In the genomic region with DNA sequence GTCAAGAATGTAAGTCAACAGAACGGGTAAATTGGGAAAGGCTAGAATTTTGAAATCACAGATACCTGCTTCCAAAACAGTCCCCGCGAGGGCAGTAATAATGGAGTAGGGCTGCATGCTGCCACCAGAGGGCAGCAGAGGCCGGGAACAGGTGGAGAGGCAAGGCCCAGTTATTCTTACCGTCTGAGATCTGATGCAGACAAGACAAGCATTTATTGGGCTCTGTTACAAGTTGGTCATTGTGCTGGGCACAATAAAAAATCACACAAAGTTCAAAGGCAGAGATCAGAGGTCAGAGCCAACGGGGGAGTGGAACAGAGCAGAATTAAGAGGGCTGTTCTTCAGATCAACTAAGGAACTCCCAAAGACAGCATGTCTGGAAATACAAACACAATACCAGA, we compare ENCODE assay signal across 9 cellular contexts. TPM values are rescaled to one million over a fixed set of nuclear protein-coding genes. Genes with fewer than 3 reads are reported as not detected.
A peak's percentile ranks its signal among the peaks of the same experiment; 100 is the strongest.
DNase-seq lines count a peak whose midpoint lies in the region; ATAC-seq, FAIRE-seq and TF ChIP-seq lines count a peak whose summit lies in the region.
"Had no signal": no experiment of that assay in that cellular context is flagged by ENCODE, and none has a peak within 500 bp of the region (broad histone marks: within the 10 kb centered on the region; RNA-seq: fewer than 3 reads in every experiment).

No MANE protein-coding gene starts in this region.

- H3K36me3 ChIP-seq in sigmoid colon, result no peaks in the 10 kb centered on the region

- no peak for TF ChIP-seq POLR2A in GM12891 (IDR thresholded peaks at IDR 0.05; ENCODE audit: low read depth, low read length)
- TF ChIP-seq POLR2A in sigmoid colon (IDR thresholded peaks at IDR 0.05), result no peak

- H3K4me1 ChIP-seq in right cardiac atrium (ENCODE audit: control insufficient read depth, insufficient read depth, low read length) (no peaks in the 10 kb centered on the region), sigmoid colon (no peaks in the 10 kb centered on the region)

- H3K27me3 ChIP-seq in right cardiac atrium (ENCODE audit: control insufficient read depth, insufficient read depth), result no peaks in the 10 kb centered on the region
- H3K27me3 ChIP-seq in sigmoid colon, result no peaks in the 10 kb centered on the region

- under 1% methylated on average over 6 of the region's 6 CpGs for WGBS in right cardiac atrium
- WGBS in sigmoid colon, 2 donors, result 1 to 2% methylated on average over 6 of the region's 6 CpGs

- DNase-seq in GM12891 (ENCODE audit: insufficient read length, low spot score), result peak; percentile 59
- peak; percentile 1 to 3 for DNase-seq in NCI-H187 (lab: John Stamatoyannopoulos, UW)
- peak; percentile 26 for DNase-seq in T1000 (lab: John Stamatoyannopoulos, UW)
- DNase-seq in right cardiac atrium, result peak; percentile 77 to 90 (median 87)
- peak; percentile 85 for DNase-seq in sigmoid colon

- peak; percentile 94 for FAIRE-seq in GM12891 (lab: Jason Lieb, UNC)

- H3K4me3 ChIP-seq in right cardiac atrium (ENCODE audit: low read length), result no peak overlapping the region
- no peak overlapping the region for H3K4me3 ChIP-seq in sigmoid colon
- H3K4me3 ChIP-seq: skin epidermis had no signal

- ATAC-seq in HG02763 (IDR thresholded peaks at IDR 0.05; ENCODE audit: unreplicated experiment) (peak; percentile 82), right cardiac atrium (peak; percentile 88 to 91), GM19328 (IDR thresholded peaks at IDR 0.05; ENCODE audit: unreplicated experiment) (no peak)

- no peak for TF ChIP-seq EP300 in sigmoid colon (IDR thresholded peaks at IDR 0.05)

- H3K27ac ChIP-seq in angular gyrus (ENCODE audit: low read depth, low read length) (peak overlapping the region; percentile 89), right cardiac atrium (ENCODE audit: low read length) (no peak overlapping the region), sigmoid colon (peak overlapping the region in 1 of 4 donors; percentile 4)
- H3K27ac ChIP-seq: skin epidermis had no signal

- H3K9me3 ChIP-seq in right cardiac atrium (ENCODE audit: control insufficient read depth, low read length) (no peaks in the 10 kb centered on the region), sigmoid colon (no peaks in the 10 kb centered on the region)

- intact Hi-C loops in right cardiac atrium (cut with DNase I), result loop anchor here in 1 of 4 donors (5.0 kb wide), 1 partner anchor 153 kb away; no protein-coding TSS in a partner anchor
- intact Hi-C loops in sigmoid colon (cut with DNase I), result loop anchor here (2.0 kb wide), 1 partner anchor 153 kb away; no protein-coding TSS in a partner anchor

- TF ChIP-seq CTCF in sigmoid colon (IDR thresholded peaks at IDR 0.05), result peak; percentile 84 to 95 (median 92)

TF ChIP-seq in GM12891, 5 proteins besides CTCF, POLR2A, EP300 and RAD21:
- no peak for TF ChIP-seq POLR2AphosphoS5 (IDR thresholded peaks at IDR 0.05; ENCODE audit: low read depth, low read length)
- no peak for TF ChIP-seq TAF1 (IDR thresholded peaks at IDR 0.05; ENCODE audit: low read depth, low read length)
- no peak for TF ChIP-seq POU2F2 (IDR thresholded peaks at IDR 0.05; ENCODE audit: low read depth, low read length)
- no peak for TF ChIP-seq PAX5 (IDR thresholded peaks at IDR 0.05; ENCODE audit: insufficient read depth, low read length, severe bottlenecking)
- TF ChIP-seq SPI1 (IDR thresholded peaks at IDR 0.05; ENCODE audit: low read depth, low read length), result no peak

RNA-seq across cellular contexts. Expression of gene MLKL, which starts 8.8 kb away (rescaled TPM):
- 6.8 TPM for polyA plus RNA-seq in GM12891 (2012; ENCODE audit: low read depth, missing spikeins)
- 10 to 100 TPM in 1 of 4 donors, 1 to 10 TPM in 3; 4.7 to 10.4 (median 6.4) TPM for total RNA-seq in right cardiac atrium
- polyA plus RNA-seq in right cardiac atrium, result 4.7 TPM
- total RNA-seq in sigmoid colon, result 10 to 100 TPM in 1 of 4 donors, 1 to 10 TPM in 3; 5.0 to 11.0 (median 8.3) TPM
- polyA plus RNA-seq in sigmoid colon, result 10 to 100 TPM in 1 of 3 donors, 1 to 10 TPM in 2; 6.9 to 26.5 (median 8.4) TPM

RNA-seq across cellular contexts. Expression of gene RFWD3, which starts 42.8 kb away (rescaled TPM):
- polyA plus RNA-seq in GM12891 (2012; ENCODE audit: low read depth, missing spikeins), result 23.3 TPM
- 1 to 10 TPM; 6.2 to 7.9 (median 6.7) TPM for total RNA-seq in right cardiac atrium
- polyA plus RNA-seq in right cardiac atrium, result 2.9 TPM
- 10 to 100 TPM in 2 of 4 donors, 1 to 10 TPM in 2; 8.0 to 14.6 (median 10.4) TPM for total RNA-seq in sigmoid colon
- polyA plus RNA-seq in sigmoid colon, result 10 to 100 TPM in 1 of 3 donors, 1 to 10 TPM in 2; 4.2 to 14.9 (median 9.0) TPM

Comparison
In these comparisons a context has a peak if more than half of its experiments do, and no peak if none do; other contexts are left out.
1. DNase-seq: peak in every context shown above with its lines; median percentile 87 in right cardiac atrium; 85 in sigmoid colon; 59 in GM12891; 26 in T1000; 2 in NCI-H187.